In the genomic region with DNA sequence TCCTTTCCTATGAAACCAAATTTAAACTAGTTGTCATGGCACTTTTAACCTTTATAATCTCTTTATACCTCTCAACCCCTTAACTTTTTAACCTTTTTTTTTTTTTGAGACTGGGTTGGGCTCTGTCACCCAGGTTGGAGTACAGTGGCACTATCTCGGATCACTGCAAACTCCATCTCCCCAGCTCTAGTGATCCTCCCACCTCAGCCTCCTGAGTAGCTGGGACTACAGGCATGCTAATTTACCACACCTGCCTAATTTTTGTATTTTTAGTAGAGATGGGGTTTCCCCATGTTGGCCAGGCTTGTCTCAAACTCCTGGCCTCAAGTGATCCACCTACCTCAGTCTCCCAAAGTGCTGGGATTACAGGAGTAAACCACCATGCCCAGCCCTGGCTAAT, we compare ENCODE assay signal across 7 cellular contexts. TPM values are rescaled to one million over a fixed set of nuclear protein-coding genes. Genes with fewer than 3 reads are reported as not detected.
A peak's percentile ranks its signal among the peaks of the same experiment; 100 is the strongest.
DNase-seq lines count a peak whose midpoint lies in the region; ATAC-seq, FAIRE-seq and TF ChIP-seq lines count a peak whose summit lies in the region.
"Not testable (repeated sequence)": the region's sequence is repeated elsewhere in the genome, so short reads cannot be mapped to it uniquely, and the experiment has no call there.

No MANE protein-coding gene starts in this region.

- not testable (repeated sequence) for H3K9me1 ChIP-seq in K562 (ENCODE audit: control insufficient read depth, insufficient read depth, low read length)

- not testable (repeated sequence) for H3K27me3 Mint-ChIP-seq in T-helper 17 cell; activated CD4-positive, alpha-beta memory T cell treated with anti-CD3 and anti-CD28 coated beads for 36 hours; activated T-helper 17 cell treated with anti-CD3 and anti-CD28 coated beads, Interleukin-2, amount 50 U/mL, for 72 hours

- H3K36me3 ChIP-seq in KMS-11 (ENCODE audit: insufficient read depth); HepG2 (replicated peaks in 1 of 2; ENCODE audit: control insufficient read depth in 1 of 2, insufficient read depth in 2 of 2, low read length in 2 of 2): not testable (repeated sequence)
- peaks cover 23% of the 10 kb centered on the region for H3K36me3 ChIP-seq in K562 (ENCODE audit: control insufficient read depth, insufficient read depth, low read length)

- intact Hi-C loops in activated CD4-positive, alpha-beta memory T cell treated with anti-CD3 and anti-CD28 coated beads for 36 hours (cut with micrococcal nuclease) = loop anchor here (10.0 kb wide), 2 partner anchors 364 to 1126 kb away; no protein-coding TSS in a partner anchor
- intact Hi-C loops in K562 (cut with micrococcal nuclease); HepG2 (cut with micrococcal nuclease; ENCODE audit: unreplicated experiment): not testable (repeated sequence)

- POLR2A ChIA-PET in activated CD4-positive, alpha-beta memory T cell treated with anti-CD3 and anti-CD28 coated beads for 36 hours (lab: Charles Lee) = not testable (repeated sequence)
- POLR2A ChIA-PET in K562 (lab: Yijun Ruan, JAX) = interaction anchor here (0.6 kb wide), 1 partner anchor 18 kb away, joined by 3 read pairs; no protein-coding TSS in a partner anchor
- POLR2A ChIA-PET in HepG2 (lab: Yijun Ruan, JAX) = interaction anchor here (1.5 kb wide), 1 partner anchor 37 kb away, joined by 3 read pairs; no protein-coding TSS in a partner anchor

- H3K4me1 ChIP-seq in KMS-11 (ENCODE audit: low read depth, poor library complexity, severe bottlenecking) (peaks cover 78% of the 10 kb centered on the region), HepG2 (ENCODE audit: insufficient read depth, low read length) (peaks cover 35% of the 10 kb centered on the region)
- H3K4me1 ChIP-seq in K562 (replicated peaks in 1 of 2; ENCODE audit: control insufficient read depth in 2 of 2, insufficient read depth in 2 of 2, low read length in 2 of 2) = not testable (repeated sequence)

- not testable (repeated sequence) for H3K27me3 ChIP-seq in KMS-11 (ENCODE audit: insufficient read depth, low read depth); K562 (ENCODE audit: control insufficient read depth in 2 of 2, insufficient read depth in 2 of 2, low read length in 2 of 2); HepG2 (ENCODE audit: control insufficient read depth in 1 of 2, insufficient read depth in 2 of 2, low read length in 2 of 2)

- 0 out of 2 replicates have a peak, but pooled peaks have one; percentile 24 for TF ChIP-seq POLR2A in K562 (conservative IDR thresholded peaks at IDR 0.05)
- not testable (repeated sequence) for TF ChIP-seq POLR2A in HepG2 (IDR thresholded peaks at IDR 0.05; ENCODE audit: insufficient read depth in 1 of 2, low read depth in 2 of 2, low read length in 2 of 2)

- peak overlapping the region; percentile 37 for H3K27ac Mint-ChIP-seq in T-helper 17 cell
- not testable (repeated sequence) for H3K27ac Mint-ChIP-seq in activated CD4-positive, alpha-beta memory T cell treated with anti-CD3 and anti-CD28 coated beads for 36 hours; activated T-helper 17 cell treated with anti-CD3 and anti-CD28 coated beads, Interleukin-2, amount 50 U/mL, for 72 hours

- CTCF ChIA-PET in activated CD4-positive, alpha-beta memory T cell treated with anti-CD3 and anti-CD28 coated beads for 36 hours (lab: Charles Lee); K562 (lab: Yijun Ruan, JAX; ENCODE audit: low intra/inter-chr PET ratio); HepG2 (lab: Yijun Ruan, JAX; ENCODE audit: low intra/inter-chr PET ratio, low total read pairs): not testable (repeated sequence)

- in situ Hi-C loops in K562 (cut with MboI); HepG2 (cut with HindIII; ENCODE audit: extremely low pct_ligation_motif_present, low pct_unique_long_range_greater_than_20kb): not testable (repeated sequence)

- not testable (repeated sequence) for TF ChIP-seq RAD21 in K562 (CRISPR knock-in tag; conservative IDR thresholded peaks at IDR 0.05 in 1 of 2, IDR thresholded peaks at IDR 0.05 in 1 of 2); HepG2 (CRISPR knock-in tag; IDR thresholded peaks at IDR 0.05)

- H3K4me1 Mint-ChIP-seq in T-helper 17 cell = not testable (repeated sequence)
- H3K4me1 Mint-ChIP-seq in activated CD4-positive, alpha-beta memory T cell treated with anti-CD3 and anti-CD28 coated beads for 36 hours (ENCODE audit: low read depth) = peaks cover 43% of the 10 kb centered on the region
- H3K4me1 Mint-ChIP-seq in activated T-helper 17 cell treated with anti-CD3 and anti-CD28 coated beads, Interleukin-2, amount 50 U/mL, for 72 hours = peaks cover 18% of the 10 kb centered on the region

- not testable (repeated sequence) for TF ChIP-seq CTCF in GM12865 (IDR thresholded peaks at IDR 0.05; ENCODE audit: insufficient read depth, low read depth, low read length, missing control alignments); KMS-11 (conservative IDR thresholded peaks at IDR 0.05; ENCODE audit: low read depth, low read length); K562 (IDR thresholded peaks at IDR 0.05 in 2 of 3, conservative IDR thresholded peaks at IDR 0.05 in 1 of 3; ENCODE audit: insufficient read depth in 2 of 3, low read depth in 1 of 3, low read length in 3 of 3); HepG2 (CRISPR knock-in tag; IDR thresholded peaks at IDR 0.05)

- H3K9me3 Mint-ChIP-seq in activated CD4-positive, alpha-beta memory T cell treated with anti-CD3 and anti-CD28 coated beads for 36 hours; activated T-helper 17 cell treated with anti-CD3 and anti-CD28 coated beads, Interleukin-2, amount 50 U/mL, for 72 hours: not testable (repeated sequence)

- FAIRE-seq in K562 (lab: Jason Lieb, UNC); HepG2 (lab: Jason Lieb, UNC): not testable (repeated sequence)

- H3K4me3 Mint-ChIP-seq in T-helper 17 cell = peak overlapping the region; percentile 47
- H3K4me3 Mint-ChIP-seq in activated CD4-positive, alpha-beta memory T cell treated with anti-CD3 and anti-CD28 coated beads for 36 hours; activated T-helper 17 cell treated with anti-CD3 and anti-CD28 coated beads, Interleukin-2, amount 50 U/mL, for 72 hours: not testable (repeated sequence)

- TF ChIP-seq EP300 in K562 (IDR thresholded peaks at IDR 0.05; ENCODE audit: low read length); HepG2 (IDR thresholded peaks at IDR 0.05; ENCODE audit: low read depth in 2 of 2, low read length in 2 of 2); HepG2 (CRISPR knock-in tag; IDR thresholded peaks at IDR 0.05; ENCODE audit: borderline replicate concordance): not testable (repeated sequence)

- not testable (repeated sequence) for H4K20me1 ChIP-seq in KMS-11 (ENCODE audit: insufficient read depth); K562 (replicated peaks; ENCODE audit: control insufficient read depth, insufficient read depth, low read length); HepG2 (ENCODE audit: insufficient read depth, low read length)

- H3K79me2 ChIP-seq in KMS-11 (ENCODE audit: insufficient read depth, low read depth) (peaks cover 20% of the 10 kb centered on the region; the same call in 1 of the 2 replicates), K562 (ENCODE audit: control insufficient read depth, insufficient read depth, low read length) (peaks cover 14% of the 10 kb centered on the region), HepG2 (ENCODE audit: insufficient read depth, low read length) (peaks cover 22% of the 10 kb centered on the region)

- H3K9ac ChIP-seq in KMS-11; K562 (ENCODE audit: insufficient read depth in 1 of 2, low read depth in 2 of 2, low read length in 2 of 2); HepG2 (ENCODE audit: insufficient read depth, low read depth, low read length): not testable (repeated sequence)

- H3K27ac ChIP-seq in KMS-11; K562 (ENCODE audit: extremely low read depth, low read depth, low read length); HepG2 (ENCODE audit: extremely low read length, insufficient read depth, low read length): not testable (repeated sequence)

- ATAC-seq in T-helper 17 cell (peak; percentile 35), K562 (peak; percentile 40; the same call in 2 of the 3 replicates), HepG2 (peak; percentile 58)
- peak; percentile 59 for ATAC-seq in activated T-helper 17 cell treated with anti-CD3 and anti-CD28 coated beads, Interleukin-2, amount 50 U/mL, for 72 hours (replicated peaks)

- 29% methylated on average over 1 of the region's 1 CpG for WGBS in K562 (ENCODE audit: insufficient coverage, low coverage, missing lambda C conversion rate)
- 80% methylated on average over 1 of the region's 1 CpG for WGBS in HepG2 (ENCODE audit: low lambda C conversion rate)

- DNase-seq in GM12865 (ENCODE audit: low read depth) = peak; percentile 14
- DNase-seq in T-helper 17 cell; K562 (ENCODE audit: extremely low read depth in 1 of 4, low spot score in 3 of 4); HepG2 (ENCODE audit: low spot score): not testable (repeated sequence)
- DNase-seq in activated CD4-positive, alpha-beta memory T cell treated with anti-CD3 and anti-CD28 coated beads for 36 hours = peak; percentile 13

- peak overlapping the region; percentile 33; the same call in 1 of the 2 replicates for H3K4me2 ChIP-seq in KMS-11
- H3K4me2 ChIP-seq in K562 (ENCODE audit: insufficient read depth, low read length); HepG2 (ENCODE audit: low read depth, low read length): not testable (repeated sequence)

- H3K4me3 ChIP-seq in GM12865 (ENCODE audit: low read depth, low read length); KMS-11 (IDR thresholded peaks at IDR 0.05; ENCODE audit: insufficient read depth, low read depth, low read length); K562; HepG2 (replicated peaks in 1 of 3; ENCODE audit: insufficient read depth in 1 of 3, low read depth in 2 of 3, low read length in 3 of 3): not testable (repeated sequence)

- H2AFZ ChIP-seq in KMS-11 (ENCODE audit: low read depth); K562 (ENCODE audit: low read depth, low read length); HepG2 (ENCODE audit: low read length): not testable (repeated sequence)

- H3K9me3 ChIP-seq in T-helper 17 cell (ENCODE audit: control insufficient read depth, low read length, poor library complexity, severe bottlenecking); K562 (replicated peaks; ENCODE audit: control insufficient read depth, insufficient read depth, low read depth, low read length); HepG2 (ENCODE audit: low read length): not testable (repeated sequence)

- not testable (repeated sequence) for H3K36me3 Mint-ChIP-seq in T-helper 17 cell (ENCODE audit: low read depth); activated CD4-positive, alpha-beta memory T cell treated with anti-CD3 and anti-CD28 coated beads for 36 hours; activated T-helper 17 cell treated with anti-CD3 and anti-CD28 coated beads, Interleukin-2, amount 50 U/mL, for 72 hours (ENCODE audit: low read depth)

- not testable (repeated sequence) for BruUV-seq in K562 (replicated peaks; lab: Mats Ljungman, UMichigan); HepG2 (replicated peaks; lab: Mats Ljungman, UMichigan)

RNA-seq across cellular contexts. Expression of gene SLC30A1, which starts 8.6 kb away (rescaled TPM):
- total RNA-seq in T-helper 17 cell (1 to 10 TPM; 4.8 to 9.5 TPM), K562 (2014; rRNA removed) (5.0 and 5.4 TPM in 2 replicates), K562 (2014; rRNA removed; fragmentation: Illumina TruSeq; extraction: Trizol) (11.9 and 12.0 TPM in 2 replicates), K562 (2015; rRNA removed; fragmentation: Illumina TruSeq; extraction: Trizol) (13.8 and 14.4 TPM in 2 replicates), K562 (2021) (13.1 and 14.6 TPM in 2 replicates), HepG2 (2016; rRNA removed; fragmentation: Illumina TruSeq; extraction: Trizol) (24.4 and 26.8 TPM in 2 replicates)
- total RNA-seq in activated CD4-positive, alpha-beta memory T cell treated with anti-CD3 and anti-CD28 coated beads for 36 hours = 1 to 10 TPM; 3.5 to 3.9 TPM
- total RNA-seq in activated T-helper 17 cell treated with anti-CD3 and anti-CD28 coated beads, Interleukin-2, amount 50 U/mL, for 72 hours = under 1 TPM; 0.29 to 0.76 TPM
- total RNA-seq in K562 (2011; cell fraction: chromatin; rRNA removed; ENCODE audit: low replicate concordance) = 11.4 and 24.0 TPM in 2 replicates
- total RNA-seq in K562 (2011; cell fraction: nucleolus; rRNA removed) = 14.2 and 15.8 TPM in 2 replicates
- 19.2 and 26.8 TPM in 2 replicates for total RNA-seq in K562 (2011; cell fraction: nucleoplasm; rRNA removed)
- polyA plus RNA-seq in K562 (2011; rRNA removed) (6.6 and 6.7 TPM in 2 replicates), K562 (2014; fragmentation: Illumina TruSeq; extraction: Trizol) (6.4 and 7.9 TPM in 2 replicates), K562 (2014; fragmentation: Nextera tagmentation; extraction: Ambion mirVana) (1 to 10 TPM; 4.1 to 4.2 TPM), K562 (2014; rRNA removed) (4.8 and 5.1 TPM in 2 replicates), HepG2 (2011; rRNA removed) (5.8 and 5.9 TPM in 2 replicates)
- polyA plus RNA-seq in K562 (2011; cell fraction: cytosol; rRNA removed) = 3.2 and 3.5 TPM in 2 replicates
- polyA plus RNA-seq in K562 (2011; cell fraction: nucleus; rRNA removed) = 4.1 and 5.4 TPM in 2 replicates
- polyA plus RNA-seq in K562 (2012) = 4.5 and 8.6 TPM in 2 replicates
- polyA minus RNA-seq in K562 (2011; rRNA and poly(A)+ RNA removed) = 15.2 and 23.0 TPM in 2 replicates
- polyA minus RNA-seq in K562 (2011; cell fraction: cytosol; rRNA and poly(A)+ RNA removed) = 8.5 and 10.6 TPM in 2 replicates
- polyA minus RNA-seq in K562 (2011; cell fraction: nucleus; rRNA and poly(A)+ RNA removed) = 9.6 and 22.0 TPM in 2 replicates
- total RNA-seq in HepG2 (2016; cell fraction: cytosol; rRNA removed; fragmentation: Illumina TruSeq; extraction: Trizol; ENCODE audit: low read depth) = 3.1 and 3.8 TPM in 2 replicates
- total RNA-seq in HepG2 (2016; cell fraction: insoluble cytoplasmic fraction; rRNA removed; fragmentation: Illumina TruSeq; extraction: Trizol) = 25.5 and 28.3 TPM in 2 replicates
- total RNA-seq in HepG2 (2016; cell fraction: membrane; rRNA removed; fragmentation: Illumina TruSeq; extraction: Trizol) = 15.5 and 17.6 TPM in 2 replicates
- total RNA-seq in HepG2 (2016; cell fraction: nucleus; rRNA removed; fragmentation: Illumina TruSeq; extraction: Trizol) = 49.0 and 51.0 TPM in 2 replicates
- 3.5 and 4.9 TPM in 2 replicates for polyA plus RNA-seq in HepG2 (2011; cell fraction: cytosol; rRNA removed)
- 4.2 and 5.1 TPM in 2 replicates for polyA plus RNA-seq in HepG2 (2011; cell fraction: nucleus; rRNA removed)
- polyA plus RNA-seq in HepG2 (2012) = 18.3 and 19.9 TPM in 2 replicates
- 2.5 and 2.6 TPM in 2 replicates for polyA plus RNA-seq in HepG2 (2016; cell fraction: cytosol; fragmentation: Illumina TruSeq; extraction: Trizol; ENCODE audit: low read depth)
- polyA plus RNA-seq in HepG2 (2016; cell fraction: insoluble cytoplasmic fraction; fragmentation: Illumina TruSeq; extraction: Trizol; ENCODE audit: low read depth) = 19.7 and 25.1 TPM in 2 replicates
- polyA plus RNA-seq in HepG2 (2016; cell fraction: membrane; fragmentation: Illumina TruSeq; extraction: Trizol; ENCODE audit: low read depth) = 6.2 and 6.7 TPM in 2 replicates
- polyA plus RNA-seq in HepG2 (2016; cell fraction: nucleus; fragmentation: Illumina TruSeq; extraction: Trizol; ENCODE audit: insufficient read depth, low read depth) = 53.6 and 54.2 TPM in 2 replicates
- polyA minus RNA-seq in HepG2 (2011; rRNA and poly(A)+ RNA removed; ENCODE audit: low replicate concordance) = 9.6 and 24.6 TPM in 2 replicates
- 10.8 and 15.0 TPM in 2 replicates for polyA minus RNA-seq in HepG2 (2011; cell fraction: cytosol; rRNA and poly(A)+ RNA removed)
- polyA minus RNA-seq in HepG2 (2011; cell fraction: nucleus; rRNA and poly(A)+ RNA removed) = 14.9 and 15.0 TPM in 2 replicates
